In the genomic region with DNA sequence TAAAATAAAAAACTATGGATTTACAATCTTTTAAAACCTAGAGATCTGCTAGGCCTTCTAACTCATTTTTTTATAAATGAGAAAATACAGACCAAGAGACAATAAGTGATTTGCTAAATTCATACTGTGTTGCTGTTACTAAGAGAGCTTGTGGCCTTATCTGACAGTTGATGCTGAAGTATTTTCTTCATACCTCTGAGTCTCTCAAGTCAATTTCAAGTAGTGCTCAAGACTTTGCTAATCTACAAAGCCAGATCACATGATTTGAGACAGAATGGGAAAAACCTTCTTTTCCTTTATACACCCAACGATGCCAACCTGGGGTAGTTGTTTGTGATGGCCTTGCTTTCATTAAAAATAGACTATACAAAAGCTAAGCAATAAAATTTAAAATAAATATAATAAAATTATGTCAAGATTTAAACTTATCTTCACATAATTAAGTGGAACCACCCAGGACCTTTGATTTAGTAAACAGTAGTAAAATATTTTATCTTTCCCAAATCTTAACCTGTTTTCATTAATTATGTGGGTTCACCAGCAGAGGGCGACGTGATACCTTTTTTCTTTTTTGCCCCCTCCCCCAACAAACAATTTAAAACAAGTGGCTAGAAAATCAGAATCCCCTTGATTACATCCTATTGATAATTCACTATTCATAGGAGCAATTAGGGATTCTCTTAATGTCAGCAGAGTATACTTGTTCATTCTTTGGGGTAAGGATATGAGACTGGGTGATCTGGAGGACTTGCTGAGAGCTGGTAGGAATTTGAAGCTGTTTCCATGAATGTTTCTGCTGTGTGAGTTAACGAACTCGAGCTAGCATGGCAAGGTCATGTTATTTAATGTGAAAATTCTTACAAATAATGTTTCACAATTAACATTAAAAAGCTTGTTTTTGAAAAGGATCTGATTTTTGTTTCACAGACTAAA, we compare ENCODE assay signal across 8 cellular contexts. TPM values are rescaled to one million over a fixed set of nuclear protein-coding genes. Genes with fewer than 3 reads are reported as not detected.
DNase-seq lines count a peak whose midpoint lies in the region; ATAC-seq, FAIRE-seq and TF ChIP-seq lines count a peak whose summit lies in the region.
"Had no signal": no experiment of that assay in that cellular context is flagged by ENCODE, and none has a peak within 500 bp of the region (broad histone marks: within the 10 kb centered on the region; RNA-seq: fewer than 3 reads in every experiment).

No MANE protein-coding gene starts in this region.

- BruUV-seq in K562 (replicated peaks; lab: Mats Ljungman, UMichigan): no TSS peak

- no peaks in the 10 kb centered on the region for H3K4me1 ChIP-seq in DOHH2 (ENCODE audit: control insufficient read depth, low read length)
- H3K4me1 ChIP-seq in K562 (replicated peaks in 1 of 2; ENCODE audit: control insufficient read depth in 2 of 2, insufficient read depth in 2 of 2, low read length in 2 of 2): no peaks in the 10 kb centered on the region

- no peaks in the 10 kb centered on the region for H3K36me3 ChIP-seq in DOHH2 (ENCODE audit: control insufficient read depth, low read length)
- H3K36me3 ChIP-seq in K562 (ENCODE audit: control insufficient read depth, insufficient read depth, low read length): no peaks in the 10 kb centered on the region

- TF ChIP-seq EP300 in Ishikawa (IDR thresholded peaks at IDR 0.05; ENCODE audit: borderline replicate concordance): no peak
- TF ChIP-seq EP300 in K562 (IDR thresholded peaks at IDR 0.05; ENCODE audit: low read length): no peak

- H2AFZ ChIP-seq in K562 (ENCODE audit: low read depth, low read length): no peak overlapping the region

- ATAC-seq in K562 (no peak), GM21360 (IDR thresholded peaks at IDR 0.05; ENCODE audit: unreplicated experiment) (no peak)
- ATAC-seq: activated naive CD4-positive, alpha-beta T cell treated with anti-CD3 and anti-CD28 coated beads, Interleukin-2, amount 50 U/mL, for 72 hours had no signal

- no peak overlapping the region for H3K4me3 ChIP-seq in DOHH2 (ENCODE audit: low read length)
- no peak overlapping the region for H3K4me3 ChIP-seq in K562

- H3K27me3 ChIP-seq in DOHH2 (ENCODE audit: control insufficient read depth, low read length): no peaks in the 10 kb centered on the region
- no peaks in the 10 kb centered on the region; a peak in 1 of 5 replicates for H3K27me3 ChIP-seq in K562 (ENCODE audit: control insufficient read depth in 2 of 2, insufficient read depth in 2 of 2, low read length in 2 of 2)

- H3K27me3 Mint-ChIP-seq in nephron (ENCODE audit: low read depth): peaks cover 5% of the 10 kb centered on the region
- H3K27me3 Mint-ChIP-seq in activated T-helper 1 cell treated with anti-CD3 and anti-CD28 coated beads, Interleukin-12 subunit alpha, Interleukin-12 subunit beta, Interleukin-2, Interleukin-4 antibody, amounts not matched to agents 30 ng/mL and 10 ng/mL and 1 ng/mL, durations not matched to agents 14 hours and 24 hours and 36 hours (ENCODE audit: insufficient read depth): no peaks in the 10 kb centered on the region

- no peak overlapping the region for H3K4me3 Mint-ChIP-seq in nephron
- H3K4me3 Mint-ChIP-seq in activated T-helper 1 cell treated with anti-CD3 and anti-CD28 coated beads, Interleukin-12 subunit alpha, Interleukin-12 subunit beta, Interleukin-2, Interleukin-4 antibody, amounts not matched to agents 30 ng/mL and 10 ng/mL and 1 ng/mL, durations not matched to agents 14 hours and 24 hours and 36 hours: no peak overlapping the region

- H3K79me2 ChIP-seq in DOHH2 (ENCODE audit: control insufficient read depth, low read length) (no peaks in the 10 kb centered on the region), K562 (ENCODE audit: control insufficient read depth, insufficient read depth, low read length) (no peaks in the 10 kb centered on the region)

- no peaks in the 10 kb centered on the region for H4K20me1 ChIP-seq in DOHH2 (ENCODE audit: control insufficient read depth, insufficient read depth, low read depth, low read length)
- no peaks in the 10 kb centered on the region for H4K20me1 ChIP-seq in K562 (replicated peaks; ENCODE audit: control insufficient read depth, insufficient read depth, low read length)

- in situ Hi-C loops in K562 (cut with MboI): loop anchor here (25.0 kb wide), 2 partner anchors 124 to 651 kb away; no protein-coding TSS in a partner anchor

- 0% methylated on average over 5 of the region's 5 CpGs for WGBS in K562 (ENCODE audit: insufficient coverage, low coverage, missing lambda C conversion rate)

- no peaks in the 10 kb centered on the region for H3K36me3 Mint-ChIP-seq in nephron (ENCODE audit: low read depth)
- H3K36me3 Mint-ChIP-seq in activated T-helper 1 cell treated with anti-CD3 and anti-CD28 coated beads, Interleukin-12 subunit alpha, Interleukin-12 subunit beta, Interleukin-2, Interleukin-4 antibody, amounts not matched to agents 30 ng/mL and 10 ng/mL and 1 ng/mL, durations not matched to agents 14 hours and 24 hours and 36 hours (ENCODE audit: low read depth): no peaks in the 10 kb centered on the region
- H3K36me3 Mint-ChIP-seq: activated naive CD4-positive, alpha-beta T cell treated with anti-CD3 and anti-CD28 coated beads, Interleukin-2, amount 50 U/mL, for 72 hours had no signal

- H3K4me2 ChIP-seq in DOHH2 (ENCODE audit: low read length) (no peak overlapping the region), K562 (ENCODE audit: insufficient read depth, low read length) (no peak overlapping the region)

- FAIRE-seq in K562 (lab: Jason Lieb, UNC): peak; percentile 73

- DNase-seq in K562 (ENCODE audit: extremely low read depth in 1 of 4, low spot score in 3 of 4): peak; percentile 28 to 37 (median 30)
- no peak for DNase-seq in activated T-helper 1 cell treated with anti-CD3 and anti-CD28 coated beads, Interleukin-12 subunit alpha, Interleukin-12 subunit beta, Interleukin-2, Interleukin-4 antibody, amounts not matched to agents 30 ng/mL and 10 ng/mL and 1 ng/mL, durations not matched to agents 14 hours and 24 hours and 36 hours (ENCODE audit: low spot score)
- DNase-seq in occipital lobe (lab: John Stamatoyannopoulos, UW): no peak

- H3K27ac Mint-ChIP-seq in nephron: peak overlapping the region in 2 of 3 experiments; percentile 6 to 37
- H3K27ac Mint-ChIP-seq in activated T-helper 1 cell treated with anti-CD3 and anti-CD28 coated beads, Interleukin-12 subunit alpha, Interleukin-12 subunit beta, Interleukin-2, Interleukin-4 antibody, amounts not matched to agents 30 ng/mL and 10 ng/mL and 1 ng/mL, durations not matched to agents 14 hours and 24 hours and 36 hours: no peak overlapping the region
- H3K27ac Mint-ChIP-seq: activated naive CD4-positive, alpha-beta T cell treated with anti-CD3 and anti-CD28 coated beads, Interleukin-2, amount 50 U/mL, for 72 hours had no signal

- no peak overlapping the region for H3K9ac ChIP-seq in K562 (ENCODE audit: insufficient read depth in 1 of 2, low read depth in 2 of 2, low read length in 2 of 2)

- intact Hi-C loops in K562 (cut with micrococcal nuclease): loop anchor here (2.0 to 5.0 kb wide), 2 partner anchors 246 to 646 kb away; no protein-coding TSS in a partner anchor
- intact Hi-C loops in activated T-helper 1 cell treated with anti-CD3 and anti-CD28 coated beads, Interleukin-12 subunit alpha, Interleukin-12 subunit beta, Interleukin-2, Interleukin-4 antibody, amounts not matched to agents 30 ng/mL and 10 ng/mL and 1 ng/mL, durations not matched to agents 14 hours and 24 hours and 36 hours (cut with micrococcal nuclease): loop anchor here (5.0 kb wide), 1 partner anchor 646 kb away; no protein-coding TSS in a partner anchor

- TF ChIP-seq POLR2A in K562 (conservative IDR thresholded peaks at IDR 0.05): no peak

- peaks cover under 1% of the 10 kb centered on the region for H3K9me3 Mint-ChIP-seq in nephron
- H3K9me3 Mint-ChIP-seq in activated T-helper 1 cell treated with anti-CD3 and anti-CD28 coated beads, Interleukin-12 subunit alpha, Interleukin-12 subunit beta, Interleukin-2, Interleukin-4 antibody, amounts not matched to agents 30 ng/mL and 10 ng/mL and 1 ng/mL, durations not matched to agents 14 hours and 24 hours and 36 hours: no peaks in the 10 kb centered on the region
- H3K9me3 Mint-ChIP-seq: activated naive CD4-positive, alpha-beta T cell treated with anti-CD3 and anti-CD28 coated beads, Interleukin-2, amount 50 U/mL, for 72 hours had no signal

- H3F3A ChIP-seq in DOHH2 (ENCODE audit: control insufficient read depth, insufficient read depth): no peaks in the 10 kb centered on the region

- no peaks in the 10 kb centered on the region for H3K9me2 ChIP-seq in DOHH2 (replicated peaks; ENCODE audit: control insufficient read depth, low read length)

- H3K9me3 ChIP-seq in DOHH2 (ENCODE audit: control insufficient read depth, insufficient read depth, low read length) (no peaks in the 10 kb centered on the region), K562 (replicated peaks; ENCODE audit: control insufficient read depth, insufficient read depth, low read depth, low read length) (no peaks in the 10 kb centered on the region)

- POLR2A ChIA-PET in K562 (lab: Yijun Ruan, JAX): no interaction called here

- TF ChIP-seq RAD21 in Ishikawa (IDR thresholded peaks at IDR 0.05; ENCODE audit: low read depth): peak; percentile 74
- peak; percentile 27 to 58; a peak in 3 of 4 replicates for TF ChIP-seq RAD21 in K562 (CRISPR knock-in tag; conservative IDR thresholded peaks at IDR 0.05 in 1 of 2, IDR thresholded peaks at IDR 0.05 in 1 of 2)

- CTCF ChIA-PET in K562 (lab: Yijun Ruan, JAX; ENCODE audit: low intra/inter-chr PET ratio): interaction anchor here (1.2 to 1.7 kb wide), 3 partner anchors 233 to 648 kb away, joined by 3 to 4 read pairs (median 4); no protein-coding TSS in a partner anchor

- peak; percentile 55 for TF ChIP-seq CTCF in DOHH2 (IDR thresholded peaks at IDR 0.05; ENCODE audit: low read depth, low read length, poor library complexity, severe bottlenecking)
- peak; percentile 31 to 65 (median 46); a peak in 3 of 6 replicates for TF ChIP-seq CTCF in K562 (IDR thresholded peaks at IDR 0.05 in 2 of 3, conservative IDR thresholded peaks at IDR 0.05 in 1 of 3; ENCODE audit: insufficient read depth in 2 of 3, low read depth in 1 of 3, low read length in 3 of 3)
- TF ChIP-seq CTCF in nephron (IDR thresholded peaks at IDR 0.05; ENCODE audit: unreplicated experiment in 3 of 3): peak; percentile 52 to 78 (median 66)

- H3K9me1 ChIP-seq in K562 (ENCODE audit: control insufficient read depth, insufficient read depth, low read length): no peaks in the 10 kb centered on the region

- H3K4me1 Mint-ChIP-seq in nephron: peaks cover 22% of the 10 kb centered on the region
- H3K4me1 Mint-ChIP-seq in activated T-helper 1 cell treated with anti-CD3 and anti-CD28 coated beads, Interleukin-12 subunit alpha, Interleukin-12 subunit beta, Interleukin-2, Interleukin-4 antibody, amounts not matched to agents 30 ng/mL and 10 ng/mL and 1 ng/mL, durations not matched to agents 14 hours and 24 hours and 36 hours (ENCODE audit: low read depth): no peaks in the 10 kb centered on the region

- H3K27ac ChIP-seq in DOHH2 (ENCODE audit: low read depth, low read length) (no peak overlapping the region), K562 (ENCODE audit: extremely low read depth, low read depth, low read length) (no peak overlapping the region)

RNA-seq across cellular contexts. Expression of gene SLC5A7, which starts 49.6 kb away (rescaled TPM):
- not detected in 2 replicates for total RNA-seq in K562 (2011; cell fraction: chromatin; rRNA removed; ENCODE audit: low replicate concordance)
- not detected in 2 replicates for total RNA-seq in K562 (2011; cell fraction: nucleolus; rRNA removed)
- total RNA-seq in K562 (2011; cell fraction: nucleoplasm; rRNA removed): not detected in 2 replicates
- total RNA-seq in K562 (2014; rRNA removed) (not detected in 2 replicates), K562 (2014; rRNA removed; fragmentation: Illumina TruSeq; extraction: Trizol) (not detected in 2 replicates), K562 (2015; rRNA removed; fragmentation: Illumina TruSeq; extraction: Trizol) (not detected in 2 replicates), K562 (2021) (not detected in 2 replicates), occipital lobe (0.94 TPM)
- polyA plus RNA-seq in K562 (2011; rRNA removed) (not detected in 2 replicates), K562 (2014; fragmentation: Illumina TruSeq; extraction: Trizol) (not detected in 2 replicates), K562 (2014; fragmentation: Nextera tagmentation; extraction: Ambion mirVana) (not detected), K562 (2014; rRNA removed) (not detected in 2 replicates)
- not detected in 2 replicates for polyA plus RNA-seq in K562 (2011; cell fraction: cytosol; rRNA removed)
- polyA plus RNA-seq in K562 (2011; cell fraction: nucleus; rRNA removed): not detected in 2 replicates
- polyA plus RNA-seq in K562 (2012): not detected in 2 replicates
- polyA minus RNA-seq in K562 (2011; rRNA and poly(A)+ RNA removed): not detected in 2 replicates
- not detected in 2 replicates for polyA minus RNA-seq in K562 (2011; cell fraction: cytosol; rRNA and poly(A)+ RNA removed)
- not detected in 2 replicates for polyA minus RNA-seq in K562 (2011; cell fraction: nucleus; rRNA and poly(A)+ RNA removed)
- total RNA-seq in activated T-helper 1 cell treated with anti-CD3 and anti-CD28 coated beads, Interleukin-12 subunit alpha, Interleukin-12 subunit beta, Interleukin-2, Interleukin-4 antibody, amounts not matched to agents 30 ng/mL and 10 ng/mL and 1 ng/mL, durations not matched to agents 14 hours and 24 hours and 36 hours: not detected in 2 replicates
- total RNA-seq: activated naive CD4-positive, alpha-beta T cell treated with anti-CD3 and anti-CD28 coated beads, Interleukin-2, amount 50 U/mL, for 72 hours had no signal

Comparison
In these comparisons a context has a peak if more than half of its experiments do, and no peak if none do; other contexts are left out.
1. DNase-seq: peak in K562 (4 of 4); none in activated T-helper 1 cell treated with anti-CD3 and anti-CD28 coated beads, Interleukin-12 subunit alpha, Interleukin-12 subunit beta, Interleukin-2, Interleukin-4 antibody, amounts not matched to agents 30 ng/mL and 10 ng/mL and 1 ng/mL, durations not matched to agents 14 hours and 24 hours and 36 hours (single experiment) and occipital lobe (single experiment).
2. Peak in every context shown above with its lines, with median percentiles within 50 percentile points of each other: CTCF ChIP-seq.